Comparison of ENCODE assay signal across 22 cellular contexts in the genomic region with DNA sequence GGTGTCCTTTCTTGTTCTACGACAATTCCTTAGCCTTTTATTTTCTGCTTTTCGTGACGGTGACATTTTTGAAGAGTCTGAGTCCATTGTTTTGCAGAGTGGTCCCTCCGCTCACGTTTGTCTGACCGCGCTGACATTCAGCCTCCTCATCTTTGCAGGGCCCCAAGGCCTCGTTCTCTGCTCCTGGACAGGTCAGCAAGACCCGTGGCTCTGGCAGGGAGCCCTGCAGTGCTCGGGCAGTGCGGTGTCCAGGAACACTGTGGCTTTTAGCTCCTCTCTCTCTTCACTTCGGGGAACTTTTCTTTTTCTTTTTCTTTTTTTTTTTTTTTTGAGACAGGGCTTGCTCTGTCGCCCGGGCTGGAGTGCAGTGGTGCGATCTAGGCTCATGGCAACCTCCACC.
DNase-seq lines count a peak whose midpoint lies in the region; ATAC-seq lines count a peak whose summit lies in the region.
"Had no signal": no experiment of that assay in that cellular context is flagged by ENCODE, and none has a peak within 500 bp of the region (broad histone marks: within the 10 kb centered on the region; RNA-seq: fewer than 3 reads in every experiment).

No MANE protein-coding gene starts in this region.

- no peak overlapping the region for H3K4me3 ChIP-seq in BLaER1 treated with 17β-estradiol and CSF1 and Interleukin-3, amounts not matched to agents 10 nM and 100 nM
- no peak overlapping the region for H3K4me3 ChIP-seq in naive thymus-derived CD4-positive, alpha-beta T cell (ENCODE audit: low read length)
- H3K4me3 ChIP-seq: GM23338 had no signal

- no peak overlapping the region for H3K9ac ChIP-seq in BLaER1 treated with 17β-estradiol and CSF1 and Interleukin-3, amounts not matched to agents 10 nM and 100 nM

- H3K36me3 Mint-ChIP-seq in activated CD4-positive, alpha-beta T cell treated with anti-CD3 and anti-CD28 coated beads, Interleukin-2, amount 10 ng/mL, durations not matched to agents 7 days and 5 days (ENCODE audit: low read depth) = peaks cover 30% of the 10 kb centered on the region
- peaks cover 5% of the 10 kb centered on the region for H3K36me3 Mint-ChIP-seq in activated T-helper 1 cell treated with anti-CD3 and anti-CD28 coated beads, Interleukin-12 subunit alpha, Interleukin-12 subunit beta, Interleukin-2, Interleukin-4 antibody, amounts not matched to agents 30 ng/mL and 10 ng/mL and 1 ng/mL, durations not matched to agents 14 hours and 24 hours and 36 hours (ENCODE audit: low read depth)
- H3K36me3 Mint-ChIP-seq in naive thymus-derived CD4-positive, alpha-beta T cell = peaks cover 0 to 24% (median 0%) of the 10 kb centered on the region in 5 donors

- peaks cover under 1% of the 10 kb centered on the region for H3K27me3 Mint-ChIP-seq in activated CD4-positive, alpha-beta T cell treated with anti-CD3 and anti-CD28 coated beads, Interleukin-2, amount 10 ng/mL, durations not matched to agents 7 days and 5 days
- H3K27me3 Mint-ChIP-seq in activated T-helper 1 cell treated with anti-CD3 and anti-CD28 coated beads, Interleukin-12 subunit alpha, Interleukin-12 subunit beta, Interleukin-2, Interleukin-4 antibody, amounts not matched to agents 30 ng/mL and 10 ng/mL and 1 ng/mL, durations not matched to agents 14 hours and 24 hours and 36 hours (ENCODE audit: insufficient read depth) = no peaks in the 10 kb centered on the region
- no peaks in the 10 kb centered on the region for H3K27me3 Mint-ChIP-seq in naive thymus-derived CD4-positive, alpha-beta T cell

- no peak for DNase-seq in activated CD4-positive, alpha-beta T cell treated with anti-CD3 and anti-CD28 coated beads, Interleukin-2, amount 10 ng/mL, durations not matched to agents 7 days and 5 days
- DNase-seq in activated CD4-positive, alpha-beta T cell treated with anti-CD3 and anti-CD28 coated beads, Interleukin-2, amount 50 U/mL, for 1 hour = no peak
- no peak for DNase-seq in activated T-helper 1 cell treated with anti-CD3 and anti-CD28 coated beads, Interleukin-12 subunit alpha, Interleukin-12 subunit beta, Interleukin-2, Interleukin-4 antibody, amounts not matched to agents 30 ng/mL and 10 ng/mL and 1 ng/mL, durations not matched to agents 14 hours and 24 hours and 36 hours (ENCODE audit: low spot score)
- DNase-seq in naive thymus-derived CD4-positive, alpha-beta T cell = no peak
- no peak for DNase-seq in stimulated activated CD4-positive, alpha-beta T cell treated with anti-CD3 and anti-CD28 coated beads, Interleukin-4, amount 100 ng/mL, for 4 hours
- DNase-seq: BE2C, Calu3, GF-D8, KBM-7, NCI-H1105, NCI-H1694, NCI-H2107, NCI-H510A, NCI-H82, OCI-M1, Right ventricle myocardium superior had no signal

- peaks cover 0 to 8% (median 2%) of the 10 kb centered on the region in 11 experiments; a peak in 10 of 22 replicates for H3K9me3 ChIP-seq in BLaER1 treated with 17β-estradiol and CSF1 and Interleukin-3, amounts not matched to agents 10 nM and 100 nM (replicated peaks in 1 of 11)
- no peaks in the 10 kb centered on the region for H3K9me3 ChIP-seq in naive thymus-derived CD4-positive, alpha-beta T cell (ENCODE audit: control insufficient read depth in 2 of 3, low read length in 3 of 3)
- H3K9me3 ChIP-seq: BE2C had no signal

- POLR2A ChIA-PET in activated CD4-positive, alpha-beta T cell treated with anti-CD3 and anti-CD28 coated beads, Interleukin-2, amount 10 ng/mL, durations not matched to agents 7 days and 5 days (lab: Charles Lee) = interaction anchor here (0.6 kb wide), 1 partner anchor 50 kb away, joined by 4 read pairs; no protein-coding TSS in a partner anchor
- POLR2A ChIA-PET in naive thymus-derived CD4-positive, alpha-beta T cell (lab: Charles Lee) = interaction anchor here (1.7 kb wide), 1 partner anchor 11 kb away, joined by 7 read pairs; no protein-coding TSS in a partner anchor

- intact Hi-C loops in activated T-helper 1 cell treated with anti-CD3 and anti-CD28 coated beads, Interleukin-12 subunit alpha, Interleukin-12 subunit beta, Interleukin-2, Interleukin-4 antibody, amounts not matched to agents 30 ng/mL and 10 ng/mL and 1 ng/mL, durations not matched to agents 14 hours and 24 hours and 36 hours (cut with micrococcal nuclease) = no loop called here
- intact Hi-C loops in naive thymus-derived CD4-positive, alpha-beta T cell (cut with micrococcal nuclease) = loop anchor here in 1 of 2 donors (2.0 kb wide), 1 partner anchor 89 kb away; no protein-coding TSS in a partner anchor

- H3K4me1 Mint-ChIP-seq in activated CD4-positive, alpha-beta T cell treated with anti-CD3 and anti-CD28 coated beads, Interleukin-2, amount 10 ng/mL, durations not matched to agents 7 days and 5 days = peaks cover 36% of the 10 kb centered on the region
- peaks cover 25% of the 10 kb centered on the region for H3K4me1 Mint-ChIP-seq in activated T-helper 1 cell treated with anti-CD3 and anti-CD28 coated beads, Interleukin-12 subunit alpha, Interleukin-12 subunit beta, Interleukin-2, Interleukin-4 antibody, amounts not matched to agents 30 ng/mL and 10 ng/mL and 1 ng/mL, durations not matched to agents 14 hours and 24 hours and 36 hours (ENCODE audit: low read depth)
- H3K4me1 Mint-ChIP-seq in naive thymus-derived CD4-positive, alpha-beta T cell = peaks cover 24 to 50% (median 33%) of the 10 kb centered on the region in 7 donors
- H3K4me1 Mint-ChIP-seq: GM23338 had no signal

- H3K27ac ChIP-seq in BLaER1 treated with 17β-estradiol and CSF1 and Interleukin-3, amounts not matched to agents 10 nM and 100 nM = no peak overlapping the region
- H3K27ac ChIP-seq in naive thymus-derived CD4-positive, alpha-beta T cell (ENCODE audit: low read depth, low read length) = no peak overlapping the region

- H3K27me3 ChIP-seq in BLaER1 treated with 17β-estradiol and CSF1 and Interleukin-3, amounts not matched to agents 10 nM and 100 nM = peaks cover 0 to 26% (median 0%) of the 10 kb centered on the region in 11 experiments; a peak in 11 of 22 replicates
- H3K27me3 ChIP-seq in naive thymus-derived CD4-positive, alpha-beta T cell (ENCODE audit: control insufficient read depth in 2 of 2, insufficient read depth in 2 of 2, low read length in 2 of 2) = no peaks in the 10 kb centered on the region
- H3K27me3 ChIP-seq: BE2C had no signal

- peaks cover 26% of the 10 kb centered on the region for H3K9me3 Mint-ChIP-seq in activated CD4-positive, alpha-beta T cell treated with anti-CD3 and anti-CD28 coated beads, Interleukin-2, amount 10 ng/mL, durations not matched to agents 7 days and 5 days
- peaks cover 20% of the 10 kb centered on the region for H3K9me3 Mint-ChIP-seq in activated T-helper 1 cell treated with anti-CD3 and anti-CD28 coated beads, Interleukin-12 subunit alpha, Interleukin-12 subunit beta, Interleukin-2, Interleukin-4 antibody, amounts not matched to agents 30 ng/mL and 10 ng/mL and 1 ng/mL, durations not matched to agents 14 hours and 24 hours and 36 hours
- H3K9me3 Mint-ChIP-seq in naive thymus-derived CD4-positive, alpha-beta T cell = peaks cover 0 to 11% (median 6%) of the 10 kb centered on the region in 11 donors
- H3K9me3 Mint-ChIP-seq: CD8-positive, alpha-beta T cell had no signal

- H3K4me1 ChIP-seq in BLaER1 treated with 17β-estradiol and CSF1 and Interleukin-3, amounts not matched to agents 10 nM and 100 nM = peaks cover 24 to 34% (median 30%) of the 10 kb centered on the region in 10 experiments
- H3K4me1 ChIP-seq in naive thymus-derived CD4-positive, alpha-beta T cell (ENCODE audit: control insufficient read depth in 2 of 2, insufficient read depth in 2 of 2, low read length in 2 of 2) = peaks cover 0 to 17% of the 10 kb centered on the region in 2 donors
- H3K4me1 ChIP-seq: BE2C had no signal

- no peaks in the 10 kb centered on the region for H3K36me3 ChIP-seq in BLaER1 treated with 17β-estradiol and CSF1 and Interleukin-3, amounts not matched to agents 10 nM and 100 nM
- H3K36me3 ChIP-seq in naive thymus-derived CD4-positive, alpha-beta T cell (ENCODE audit: control insufficient read depth in 2 of 3, insufficient read depth in 3 of 3, low read length in 3 of 3) = no peaks in the 10 kb centered on the region
- H3K36me3 ChIP-seq: BE2C had no signal

- CTCF ChIA-PET in activated CD4-positive, alpha-beta T cell treated with anti-CD3 and anti-CD28 coated beads, Interleukin-2, amount 10 ng/mL, durations not matched to agents 7 days and 5 days (lab: Charles Lee) = interaction anchor here (0.8 to 1.3 kb wide), 2 partner anchors 14 to 24 kb away, joined by 3 read pairs; no protein-coding TSS in a partner anchor
- CTCF ChIA-PET in naive thymus-derived CD4-positive, alpha-beta T cell (lab: Charles Lee) = no interaction called here

- ATAC-seq in naive thymus-derived CD4-positive, alpha-beta T cell = no peak
- ATAC-seq in HG03159 (IDR thresholded peaks at IDR 0.05; ENCODE audit: unreplicated experiment) = no peak
- no peak for ATAC-seq in GM21390 (IDR thresholded peaks at IDR 0.05; ENCODE audit: unreplicated experiment)
- ATAC-seq: CD8-positive, alpha-beta T cell; GM23338; HCT116 had no signal

- peak overlapping the region; percentile 86 for H3K27ac Mint-ChIP-seq in activated CD4-positive, alpha-beta T cell treated with anti-CD3 and anti-CD28 coated beads, Interleukin-2, amount 10 ng/mL, durations not matched to agents 7 days and 5 days
- peak overlapping the region; percentile 59 for H3K27ac Mint-ChIP-seq in activated T-helper 1 cell treated with anti-CD3 and anti-CD28 coated beads, Interleukin-12 subunit alpha, Interleukin-12 subunit beta, Interleukin-2, Interleukin-4 antibody, amounts not matched to agents 30 ng/mL and 10 ng/mL and 1 ng/mL, durations not matched to agents 14 hours and 24 hours and 36 hours
- peak overlapping the region in 7 of 9 donors; percentile 46 to 97 (median 82) for H3K27ac Mint-ChIP-seq in naive thymus-derived CD4-positive, alpha-beta T cell
- H3K27ac Mint-ChIP-seq: CD8-positive, alpha-beta T cell; GM23338 had no signal

- H3K4me2 ChIP-seq in BLaER1 treated with 17β-estradiol and CSF1 and Interleukin-3, amounts not matched to agents 10 nM and 100 nM = peak overlapping the region in 9 of 11 experiments; percentile 69 to 93 (median 81); a peak in 13 of 22 replicates
- H3K4me2 ChIP-seq: GM23338 had no signal

- peaks cover 0 to 7% (median 0%) of the 10 kb centered on the region in 11 experiments; a peak in 3 of 22 replicates for H4K20me1 ChIP-seq in BLaER1 treated with 17β-estradiol and CSF1 and Interleukin-3, amounts not matched to agents 10 nM and 100 nM

- H3K4me3 Mint-ChIP-seq in activated CD4-positive, alpha-beta T cell treated with anti-CD3 and anti-CD28 coated beads, Interleukin-2, amount 10 ng/mL, durations not matched to agents 7 days and 5 days = no peak overlapping the region
- H3K4me3 Mint-ChIP-seq in activated T-helper 1 cell treated with anti-CD3 and anti-CD28 coated beads, Interleukin-12 subunit alpha, Interleukin-12 subunit beta, Interleukin-2, Interleukin-4 antibody, amounts not matched to agents 30 ng/mL and 10 ng/mL and 1 ng/mL, durations not matched to agents 14 hours and 24 hours and 36 hours = no peak overlapping the region
- H3K4me3 Mint-ChIP-seq in naive thymus-derived CD4-positive, alpha-beta T cell = peak overlapping the region in 7 of 10 donors; percentile 12 to 77 (median 35)
- H3K4me3 Mint-ChIP-seq: CD8-positive, alpha-beta T cell; GM23338 had no signal

Comparison
In these comparisons a context has a peak if more than half of its experiments do, and no peak if none do; other contexts are left out.
1. H3K4me3 Mint-ChIP-seq: peak in naive thymus-derived CD4-positive, alpha-beta T cell (7 of 10); none in activated CD4-positive, alpha-beta T cell treated with anti-CD3 and anti-CD28 coated beads, Interleukin-2, amount 10 ng/mL, durations not matched to agents 7 days and 5 days (single experiment) and activated T-helper 1 cell treated with anti-CD3 and anti-CD28 coated beads, Interleukin-12 subunit alpha, Interleukin-12 subunit beta, Interleukin-2, Interleukin-4 antibody, amounts not matched to agents 30 ng/mL and 10 ng/mL and 1 ng/mL, durations not matched to agents 14 hours and 24 hours and 36 hours (single experiment).
2. Peak in every context shown above with its lines, with median percentiles within 50 percentile points of each other: H3K27ac Mint-ChIP-seq.